In genomic region chr15:83794209-83794608, GRCh38 we compare ENCODE assay signal across 22 cellular contexts.
"Had no signal": no experiment of that assay in that cellular context is flagged by ENCODE, and none has a peak within 500 bp of the region (broad histone marks: within the 10 kb centered on the region; RNA-seq: fewer than 3 reads in every experiment).

No MANE protein-coding gene starts in this region.

- DNase-seq: KBM-7, MV-4-11, NCI-H1092, NCI-H1105 treated with DMSO at 0.1 percent for 48 hours, NCI-H1417 treated with DMSO at 0.1 percent for 48 hours, NCI-H146, NCI-H1694 treated with DMSO at 0.1 percent for 48 hours, NCI-H1930, NCI-H2081, NCI-H2107, NCI-H2227 treated with DMSO at 0.1 percent for 48 hours, NCI-H446, NCI-H510A, NCI-H524 treated with DMSO at 0.1 percent for 48 hours, NCI-H69, NCI-H774, SHP77 treated with DMSO at 0.1 percent for 48 hours, SJCRH30 had no signal

- H3K4me3 ChIP-seq: SJCRH30 had no signal

- ATAC-seq: Panc1, Right ventricle myocardium inferior, SK-N-SH treated with all-trans-retinoic acid at 6 μM for 48 hours had no signal

- H3K36me3 ChIP-seq: SJCRH30 had no signal

- H3K27ac ChIP-seq: RWPE1, SJCRH30 had no signal

- H3K4me1 ChIP-seq: SJCRH30 had no signal

- H3K9me3 ChIP-seq: SJCRH30 had no signal

- H3K27me3 ChIP-seq: SJCRH30 had no signal
